In the genomic region with DNA sequence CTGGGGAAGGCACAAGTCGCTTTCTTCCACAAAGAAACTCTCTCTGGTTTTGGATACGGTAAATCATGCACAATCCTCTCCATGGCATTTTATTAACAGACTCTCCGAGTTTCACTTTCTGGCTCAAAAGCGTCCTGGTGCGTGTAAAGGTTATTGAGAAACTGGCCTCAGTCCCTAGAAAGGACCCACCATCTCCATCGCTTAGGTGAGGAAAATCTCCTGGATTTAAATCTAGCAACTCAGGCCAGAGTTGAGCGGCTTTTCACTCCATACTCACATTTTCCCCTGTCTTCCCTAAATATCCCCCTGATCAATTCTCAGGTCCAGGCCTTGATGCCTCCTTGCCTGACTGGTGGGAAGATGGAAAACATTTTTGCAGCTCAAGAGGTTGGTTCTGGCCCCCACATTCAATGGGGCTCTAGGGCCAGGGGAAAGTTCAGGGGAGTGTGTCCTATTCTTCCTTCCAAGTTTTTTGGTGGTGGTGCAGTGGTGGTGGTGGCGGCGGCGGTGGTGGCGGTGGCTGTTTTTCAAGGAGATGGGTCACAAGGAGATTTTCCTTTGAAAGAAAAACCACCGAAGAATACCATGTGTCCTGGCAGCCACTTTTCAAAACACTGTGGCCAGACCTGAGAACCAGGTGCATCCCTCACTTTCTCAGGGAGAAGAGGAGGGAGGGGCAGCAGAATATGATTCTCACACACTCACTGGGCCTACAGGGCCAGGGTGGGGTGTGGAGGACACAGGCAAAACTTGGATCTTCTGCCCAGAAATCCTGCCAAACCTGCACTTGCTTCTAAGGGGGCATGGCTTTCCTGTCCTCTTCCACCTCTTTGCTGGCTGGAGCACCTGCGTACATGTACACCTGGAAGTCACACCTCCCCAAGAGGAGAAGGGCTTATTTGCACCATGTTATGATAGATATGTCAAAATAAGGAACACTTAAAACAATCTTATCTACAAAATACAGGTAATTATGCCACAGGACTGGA, we compare ENCODE assay signal across 8 cellular contexts. TPM values are rescaled to one million over a fixed set of nuclear protein-coding genes. Genes with fewer than 3 reads are reported as not detected.
DNase-seq lines count a peak whose midpoint lies in the region; ATAC-seq and TF ChIP-seq lines count a peak whose summit lies in the region.

No MANE protein-coding gene starts in this region.

- dilution Hi-C loops in mammary epithelial cell (cut with HindIII; ENCODE audit: low sequenced_read_pairs): no loop called here

- no peaks in the 10 kb centered on the region for H3K36me3 ChIP-seq in CD8-positive, alpha-beta memory T cell (ENCODE audit: insufficient read depth, low read length)
- H3K36me3 ChIP-seq in mammary epithelial cell (ENCODE audit: insufficient read depth, low read length): no peaks in the 10 kb centered on the region

- no peak for TF ChIP-seq CTCF in mammary epithelial cell (conservative IDR thresholded peaks at IDR 0.05 in 1 of 2, IDR thresholded peaks at IDR 0.05 in 1 of 2; ENCODE audit: extremely low read depth in 1 of 2, insufficient read depth in 1 of 2, low read depth in 1 of 2, low read length in 2 of 2)
- no peak for TF ChIP-seq CTCF in omental fat pad (IDR thresholded peaks at IDR 0.05)

- H3K27me3 Mint-ChIP-seq in CD8-positive, alpha-beta memory T cell: peaks cover 0 to 4% of the 10 kb centered on the region in 2 donors
- H3K27me3 Mint-ChIP-seq in naive thymus-derived CD8-positive, alpha-beta T cell: no peaks in the 10 kb centered on the region

- intact Hi-C loops in mammary epithelial cell (cut with micrococcal nuclease): loop anchor here (1.0 kb wide), 2 partner anchors 25 to 45 kb away; no protein-coding TSS in a partner anchor

- POLR2A ChIA-PET in CD8-positive, alpha-beta memory T cell (lab: Charles Lee): interaction anchor here (0.6 to 6.9 kb wide), 22 partner anchors 8 to 270 kb away, joined by 3 to 215 read pairs (median 6); a partner anchor contains a TSS
- POLR2A ChIA-PET in naive thymus-derived CD8-positive, alpha-beta T cell (lab: Charles Lee): interaction anchor here (0.6 to 14.3 kb wide), 18 partner anchors 8 to 1113 kb away, joined by 3 to 387 read pairs (median 12); a partner anchor contains a TSS

- H3K79me2 ChIP-seq in mammary epithelial cell (ENCODE audit: insufficient read depth, low read length): peaks cover 91% of the 10 kb centered on the region

- H3K27me3 ChIP-seq in CD8-positive, alpha-beta memory T cell (ENCODE audit: insufficient read depth, low read length, poor library complexity, severe bottlenecking): no peaks in the 10 kb centered on the region
- H3K27me3 ChIP-seq in mammary epithelial cell (ENCODE audit: insufficient read depth, low read length): no peaks in the 10 kb centered on the region

- 66% methylated on average over 13 of the region's 13 CpGs for WGBS in mammary epithelial cell (ENCODE audit: low coverage, missing lambda C conversion rate)

- peak overlapping the region; percentile 81 to 98 (median 92) for H3K4me3 Mint-ChIP-seq in CD8-positive, alpha-beta memory T cell
- H3K4me3 Mint-ChIP-seq in naive thymus-derived CD8-positive, alpha-beta T cell: peak overlapping the region; percentile 82 to 92 (median 90)

- peaks cover 0 to 17% (median 0%) of the 10 kb centered on the region in 3 donors for H3K36me3 Mint-ChIP-seq in CD8-positive, alpha-beta memory T cell
- H3K36me3 Mint-ChIP-seq in naive thymus-derived CD8-positive, alpha-beta T cell: peaks cover 0 to under 1% (median 0%) of the 10 kb centered on the region in 3 donors

- H4K20me1 ChIP-seq in mammary epithelial cell (ENCODE audit: insufficient read depth, low read length): no peaks in the 10 kb centered on the region

- H3K9ac ChIP-seq in mammary epithelial cell (ENCODE audit: insufficient read depth, low read length): peak overlapping the region; percentile 86

- H3K4me3 ChIP-seq in CD8-positive, alpha-beta memory T cell (ENCODE audit: low read length): peak overlapping the region; percentile 72
- H3K4me3 ChIP-seq in mammary epithelial cell (replicated peaks in 1 of 3; ENCODE audit: insufficient read depth in 1 of 3, low read depth in 2 of 3, low read length in 3 of 3): peak overlapping the region; percentile 41 to 53 (median 50)

- CTCF ChIA-PET in CD8-positive, alpha-beta memory T cell (lab: Charles Lee): interaction anchor here (0.7 to 14.9 kb wide), 11 partner anchors 9 to 1097 kb away, joined by 3 to 358 read pairs (median 8); no protein-coding TSS in a partner anchor
- CTCF ChIA-PET in mammary epithelial cell (lab: Charles Lee; ENCODE audit: low non-redundant PET): interaction anchor here (0.6 kb wide), 1 partner anchor 27 kb away, joined by 4 read pairs; no protein-coding TSS in a partner anchor

- peak; percentile 0 for ATAC-seq in HG03439 (IDR thresholded peaks at IDR 0.05; ENCODE audit: unreplicated experiment)
- no peak for ATAC-seq in naive thymus-derived CD8-positive, alpha-beta T cell
- no peak for ATAC-seq in omental fat pad (ENCODE audit: low FRiP score)

- peak overlapping the region; percentile 96 to 100 (median 99) for H3K27ac Mint-ChIP-seq in CD8-positive, alpha-beta memory T cell
- peak overlapping the region; percentile 95 to 99 (median 98) for H3K27ac Mint-ChIP-seq in naive thymus-derived CD8-positive, alpha-beta T cell

- peaks cover 78% of the 10 kb centered on the region for H3K4me1 ChIP-seq in CD8-positive, alpha-beta memory T cell (ENCODE audit: insufficient read depth, low read length)
- H3K4me1 ChIP-seq in mammary epithelial cell (ENCODE audit: insufficient read depth, low read length): peaks cover 40% of the 10 kb centered on the region

- peak overlapping the region; percentile 87 for H3K27ac ChIP-seq in CD8-positive, alpha-beta memory T cell (ENCODE audit: low read depth, low read length)
- H3K27ac ChIP-seq in mammary epithelial cell (ENCODE audit: insufficient read depth, low read depth, low read length): peak overlapping the region; percentile 91

- no peaks in the 10 kb centered on the region for H3K9me3 ChIP-seq in CD8-positive, alpha-beta memory T cell (ENCODE audit: low read length)
- H3K9me3 ChIP-seq in mammary epithelial cell (replicated peaks; ENCODE audit: insufficient read depth, low read length): no peaks in the 10 kb centered on the region

- peaks cover 78 to 85% (median 81%) of the 10 kb centered on the region in 3 donors for H3K4me1 Mint-ChIP-seq in CD8-positive, alpha-beta memory T cell
- H3K4me1 Mint-ChIP-seq in naive thymus-derived CD8-positive, alpha-beta T cell: peaks cover 50 to 84% (median 80%) of the 10 kb centered on the region in 4 donors

- peak overlapping the region; percentile 95 for H3K4me2 ChIP-seq in mammary epithelial cell (ENCODE audit: insufficient read depth, low read depth, low read length)

- H3K9me3 Mint-ChIP-seq in CD8-positive, alpha-beta memory T cell: no peaks in the 10 kb centered on the region
- no peaks in the 10 kb centered on the region for H3K9me3 Mint-ChIP-seq in naive thymus-derived CD8-positive, alpha-beta T cell

- in situ Hi-C loops in mammary epithelial cell (cut with MboI; ENCODE audit: low sequenced_read_pairs in 2 of 2): no loop called here

- H2AFZ ChIP-seq in mammary epithelial cell (ENCODE audit: low read depth, low read length): peak overlapping the region; percentile 89

- BruUV-seq in mammary epithelial cell (replicated peaks; lab: Mats Ljungman, UMichigan): TSS peak; percentile 92

- peak in 1 of 5 donors; percentile 45 for DNase-seq in CD8-positive, alpha-beta memory T cell
- DNase-seq in mammary epithelial cell (no peak), omental fat pad (ENCODE audit: low spot score) (no peak), RKO (ENCODE audit: low spot score) (no peak), EL (no peak)
- no peak for DNase-seq in naive thymus-derived CD8-positive, alpha-beta T cell
- DNase-seq in stimulated activated CD4-positive, alpha-beta T cell treated with anti-CD3 and anti-CD28 coated beads, Interleukin-2, amount 100 ng/mL, for 24 hours: no peak

RNA-seq across cellular contexts. Expression of a gene that starts 46.7 kb away (rescaled TPM):
- 10 to 100 TPM; 56.8 to 61.0 TPM for total RNA-seq in CD8-positive, alpha-beta memory T cell
- polyA plus RNA-seq in CD8-positive, alpha-beta memory T cell: 43.7 TPM
- total RNA-seq in mammary epithelial cell (10 to 100 TPM; 15.7 to 30.5 TPM), omental fat pad (10 to 100 TPM; 14.8 to 22.6 (median 20.1) TPM)
- 17.0 TPM for polyA plus RNA-seq in mammary epithelial cell
- 33.6 TPM for polyA minus RNA-seq in mammary epithelial cell
- total RNA-seq in naive thymus-derived CD8-positive, alpha-beta T cell: 10 to 100 TPM; 40.0 to 43.4 TPM
- 10 to 100 TPM; 31.6 to 37.2 (median 37.2) TPM for polyA plus RNA-seq in naive thymus-derived CD8-positive, alpha-beta T cell
